14 cellular contexts compared by ENCODE assay signal in genomic region chr11:74319139-74319538, GRCh38. TPM values are rescaled to one million over a fixed set of nuclear protein-coding genes. Genes with fewer than 3 reads are reported as not detected.
DNase-seq lines count a peak whose midpoint lies in the region; ATAC-seq and TF ChIP-seq lines count a peak whose summit lies in the region.
"Had no signal": no experiment of that assay in that cellular context is flagged by ENCODE, and none has a peak within 500 bp of the region (broad histone marks: within the 10 kb centered on the region; RNA-seq: fewer than 3 reads in every experiment).

No MANE protein-coding gene starts in this region.

- H3K27ac ChIP-seq in brain microvascular endothelial cell = peak overlapping the region; percentile 90
- H3K27ac ChIP-seq: upper lobe of left lung had no signal

- H3K4me3 ChIP-seq in brain microvascular endothelial cell (ENCODE audit: low read depth, low read length) (no peak overlapping the region), kidney epithelial cell (ENCODE audit: low read depth, low read length) (no peak overlapping the region)
- H3K4me3 ChIP-seq: upper lobe of left lung had no signal

- DNase-seq in A172 (ENCODE audit: low spot score) (peak; percentile 95), HT1080 (ENCODE audit: low read depth) (peak; percentile 93), brain microvascular endothelial cell (peak; percentile 87), kidney epithelial cell (ENCODE audit: low read depth) (peak; percentile 35), posterior vena cava (ENCODE audit: low spot score) (no peak), SIG-M5 (lab: John Stamatoyannopoulos, UW) (no peak), NCI-H510A (lab: John Stamatoyannopoulos, UW) (no peak)
- DNase-seq: activated CD8-positive, alpha-beta memory T cell treated with anti-CD3 and anti-CD28 coated beads, Interleukin-2, amount 10 ng/mL, durations not matched to agents 7 days and 5 days; naive B cell; NCI-H345; upper lobe of left lung had no signal

- H3K27me3 ChIP-seq in brain microvascular endothelial cell (replicated peaks) (no peaks in the 10 kb centered on the region), kidney epithelial cell (ENCODE audit: control insufficient read depth, insufficient read depth, low read length) (no peaks in the 10 kb centered on the region)
- H3K27me3 ChIP-seq: upper lobe of left lung had no signal

- no peak for TF ChIP-seq CTCF in brain microvascular endothelial cell (IDR thresholded peaks at IDR 0.05; ENCODE audit: low read depth, low read length, missing control alignments)
- no peak for TF ChIP-seq CTCF in kidney epithelial cell (IDR thresholded peaks at IDR 0.05; ENCODE audit: insufficient read depth, low read length, poor library complexity, severe bottlenecking)

- ATAC-seq in HG02870 (IDR thresholded peaks at IDR 0.05; ENCODE audit: unreplicated experiment) = no peak
- ATAC-seq: activated CD8-positive, alpha-beta memory T cell treated with anti-CD3 and anti-CD28 coated beads, Interleukin-2, amount 10 ng/mL, durations not matched to agents 7 days and 5 days had no signal

- H3K36me3 ChIP-seq in brain microvascular endothelial cell (replicated peaks) (no peaks in the 10 kb centered on the region), kidney epithelial cell (ENCODE audit: control insufficient read depth, insufficient read depth, low read length) (no peaks in the 10 kb centered on the region)
- H3K36me3 ChIP-seq: upper lobe of left lung had no signal

- in situ Hi-C loops in brain microvascular endothelial cell (cut with HindIII; ENCODE audit: low pct_ligation_motif_present, low sequenced_read_pairs) = no loop called here

- intact Hi-C loops in posterior vena cava (cut with DNase I) = no loop called here

RNA-seq across cellular contexts. Expression of gene P4HA3, which starts 7.7 kb away (rescaled TPM):
- total RNA-seq in A172 (2014; rRNA removed; shearing (Covaris generic)) = 0.48 and 1.5 TPM in 2 replicates
- total RNA-seq in HT1080 (2014; rRNA removed; shearing (Covaris generic)) = 0.74 and 1.1 TPM in 2 replicates
- polyA plus RNA-seq in HT1080 (2015; cell fraction: cytosol; rRNA removed) = 2.5 and 3.1 TPM in 2 replicates
- polyA plus RNA-seq in HT1080 (2015; cell fraction: nucleus; rRNA removed) = 2.1 and 2.3 TPM in 2 replicates
- total RNA-seq in kidney epithelial cell (0.88 and 1.7 TPM in 2 replicates), posterior vena cava (1 to 10 TPM; 3.3 to 5.6 TPM)
- total RNA-seq: activated CD8-positive, alpha-beta memory T cell treated with anti-CD3 and anti-CD28 coated beads, Interleukin-2, amount 10 ng/mL, durations not matched to agents 7 days and 5 days; T-helper 1 cell treated with Interleukin-12 subunit alpha and Interleukin-12 subunit beta and Interleukin-4 antibody, amounts not matched to agents 30 ng/mL and 1 ng/mL, for 36 hours had no signal
- polyA plus RNA-seq: IgD-negative memory B cell had no signal

Comparison
In these comparisons a context has a peak if more than half of its experiments do, and no peak if none do; other contexts are left out.
1. DNase-seq: peak in A172 (single experiment), HT1080 (single experiment), brain microvascular endothelial cell (single experiment) and kidney epithelial cell (single experiment); none in posterior vena cava (single experiment), SIG-M5 (single experiment) and NCI-H510A (single experiment).